In the genomic region with DNA sequence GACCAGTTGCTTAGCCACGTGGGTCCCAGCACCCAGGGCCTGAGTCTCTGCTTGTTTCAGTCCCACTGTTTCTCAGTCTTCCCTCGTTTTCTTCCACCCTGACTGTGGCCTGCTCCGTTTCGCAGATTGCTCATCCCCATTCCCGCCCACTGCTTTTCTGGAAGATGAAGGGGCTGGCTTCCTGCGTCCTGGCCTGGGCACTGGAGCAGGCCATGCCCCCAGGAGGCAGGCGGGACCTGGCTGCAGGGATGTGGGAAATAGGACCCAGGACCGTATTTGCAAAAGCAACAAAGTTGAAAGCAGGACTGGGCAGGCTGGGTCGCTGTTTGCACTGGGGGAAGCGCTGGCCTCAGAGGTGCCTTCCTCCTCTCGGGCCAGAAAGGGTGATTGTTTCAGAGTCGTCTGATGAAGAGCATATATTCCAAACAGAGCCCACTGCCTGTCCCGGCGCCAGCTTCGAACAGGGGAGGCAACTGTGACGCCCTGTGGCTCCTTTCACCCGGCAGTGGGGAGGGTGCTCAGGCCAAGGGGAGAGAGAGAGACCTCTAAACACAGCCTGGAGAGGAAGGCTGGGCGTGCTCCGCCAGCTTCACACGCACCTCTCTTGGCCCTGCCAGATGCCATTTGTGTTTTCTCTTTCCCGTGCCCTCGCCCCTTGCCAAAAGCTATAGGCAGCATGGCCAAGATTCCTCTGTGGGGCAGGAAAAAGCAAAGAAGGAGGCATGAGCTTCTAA, we compare ENCODE assay signal across 14 cellular contexts.
DNase-seq lines count a peak whose midpoint lies in the region; ATAC-seq and TF ChIP-seq lines count a peak whose summit lies in the region.
"Had no signal": no experiment of that assay in that cellular context is flagged by ENCODE, and none has a peak within 500 bp of the region (broad histone marks: within the 10 kb centered on the region; RNA-seq: fewer than 3 reads in every experiment).

No MANE protein-coding gene starts in this region.

- ATAC-seq in memory B cell (ENCODE audit: low read depth) = no peak

- no peaks in the 10 kb centered on the region for H3K36me3 ChIP-seq in suprapubic skin
- no peaks in the 10 kb centered on the region for H3K36me3 ChIP-seq in effector memory CD4-positive, alpha-beta T cell (ENCODE audit: control insufficient read depth, insufficient read depth, low read length)
- H3K36me3 ChIP-seq: HAP-1 had no signal

- peak overlapping the region; percentile 14 for H3K27ac Mint-ChIP-seq in memory B cell

- TF ChIP-seq CTCF in epithelial cell of esophagus (IDR thresholded peaks at IDR 0.05; ENCODE audit: insufficient read depth, low read depth, low read length, missing control alignments) (no peak), suprapubic skin (IDR thresholded peaks at IDR 0.05) (no peak)

- H3K4me1 ChIP-seq in suprapubic skin = peaks cover 53% of the 10 kb centered on the region
- no peaks in the 10 kb centered on the region for H3K4me1 ChIP-seq in effector memory CD4-positive, alpha-beta T cell (ENCODE audit: control insufficient read depth, insufficient read depth, low read length, poor library complexity, severe bottlenecking)
- H3K4me1 ChIP-seq: HAP-1 had no signal

- H3K9me3 ChIP-seq in suprapubic skin = no peaks in the 10 kb centered on the region
- H3K9me3 ChIP-seq in effector memory CD4-positive, alpha-beta T cell (ENCODE audit: control insufficient read depth, low read length) = no peaks in the 10 kb centered on the region
- H3K9me3 ChIP-seq: HAP-1 had no signal

- no peak overlapping the region for H3K4me3 ChIP-seq in epithelial cell of esophagus (ENCODE audit: low read length)
- H3K4me3 ChIP-seq in suprapubic skin = no peak overlapping the region
- no peak overlapping the region for H3K4me3 ChIP-seq in effector memory CD4-positive, alpha-beta T cell (ENCODE audit: insufficient read depth, low read depth, low read length, poor library complexity, severe bottlenecking)
- H3K4me3 ChIP-seq: HAP-1 had no signal

- no peaks in the 10 kb centered on the region for H3K27me3 Mint-ChIP-seq in memory B cell
- H3K27me3 Mint-ChIP-seq: activated naive CD4-positive, alpha-beta T cell treated with anti-CD3 and anti-CD28 coated beads, Interleukin-2, amount 50 U/mL, for 24 hours; naive B cell had no signal

- peak; percentile 19 to 69 for DNase-seq in NCI-H446 (lab: John Stamatoyannopoulos, UW)
- DNase-seq in epithelial cell of esophagus (ENCODE audit: low read depth) = peak; percentile 46
- DNase-seq in memory B cell (ENCODE audit: low spot score in 2 of 2) = no peak
- no peak for DNase-seq in suprapubic skin (ENCODE audit: low spot score in 2 of 2)
- DNase-seq in effector memory CD4-positive, alpha-beta T cell = no peak
- DNase-seq in erythroblast (lab: John Stamatoyannopoulos, UW) = no peak
- no peak for DNase-seq in cerebellar nuclear complex (lab: John Stamatoyannopoulos, UW)
- no peak for DNase-seq in OCI-M2 (lab: John Stamatoyannopoulos, UW; ENCODE audit: unreplicated experiment)
- DNase-seq: activated CD4-positive, CD25-positive, alpha-beta regulatory T cell; naive B cell; NCI-H187 treated with DMSO at 0.1 percent for 48 hours had no signal

- H3K4me1 Mint-ChIP-seq in memory B cell = peaks cover 33% of the 10 kb centered on the region

- TF ChIP-seq POLR2A in suprapubic skin (IDR thresholded peaks at IDR 0.05) (no peak), erythroblast (IDR thresholded peaks at IDR 0.05; ENCODE audit: low read length) (no peak)

- H3K4me3 Mint-ChIP-seq in memory B cell = no peak overlapping the region
- H3K4me3 Mint-ChIP-seq: activated naive CD4-positive, alpha-beta T cell treated with anti-CD3 and anti-CD28 coated beads, Interleukin-2, amount 50 U/mL, for 24 hours had no signal

- WGBS in suprapubic skin = 18% methylated on average over 22 of the region's 22 CpGs

- no peaks in the 10 kb centered on the region for H3K27me3 ChIP-seq in suprapubic skin
- no peaks in the 10 kb centered on the region for H3K27me3 ChIP-seq in effector memory CD4-positive, alpha-beta T cell (replicated peaks; ENCODE audit: control insufficient read depth, insufficient read depth, low read length, poor library complexity, severe bottlenecking)

- peak overlapping the region; percentile 64 for H3K27ac ChIP-seq in suprapubic skin
- no peak overlapping the region for H3K27ac ChIP-seq in effector memory CD4-positive, alpha-beta T cell (ENCODE audit: insufficient read depth, low read length, poor library complexity, severe bottlenecking)
- H3K27ac ChIP-seq: HL-60 had no signal

- H3K9me3 Mint-ChIP-seq in memory B cell = no peaks in the 10 kb centered on the region
- H3K9me3 Mint-ChIP-seq: activated naive CD4-positive, alpha-beta T cell treated with anti-CD3 and anti-CD28 coated beads, Interleukin-2, amount 50 U/mL, for 24 hours had no signal

- H3K36me3 Mint-ChIP-seq in memory B cell = peaks cover 22% of the 10 kb centered on the region

- no peak for TF ChIP-seq EP300 in suprapubic skin (IDR thresholded peaks at IDR 0.05)

Comparison
In these comparisons a context has a peak if more than half of its experiments do, and no peak if none do; other contexts are left out.
1. DNase-seq: peak in NCI-H446 (2 of 2) and epithelial cell of esophagus (single experiment); none in memory B cell (0 of 2), suprapubic skin (0 of 2), effector memory CD4-positive, alpha-beta T cell (0 of 3), erythroblast (0 of 2), cerebellar nuclear complex (0 of 2) and OCI-M2 (single experiment).